ENCODE assay signal across 8 cellular contexts in genomic region chr16:87702325-87702811, GRCh38.
DNase-seq lines count a peak whose midpoint lies in the region; ATAC-seq, FAIRE-seq and TF ChIP-seq lines count a peak whose summit lies in the region.

No MANE protein-coding gene starts in this region.

- H3K79me2 ChIP-seq in HepG2 (ENCODE audit: insufficient read depth, low read length), result no peaks in the 10 kb centered on the region

- peaks cover 0 to 49% (median 4%) of the 10 kb centered on the region in 3 donors for H3K36me3 Mint-ChIP-seq in CD8-positive, alpha-beta memory T cell
- H3K36me3 Mint-ChIP-seq in activated naive CD8-positive, alpha-beta T cell treated with anti-CD3 and anti-CD28 coated beads for 36 hours, result peaks cover 16% of the 10 kb centered on the region

- CTCF ChIA-PET in CD8-positive, alpha-beta memory T cell (lab: Charles Lee), result interaction anchor here (1.0 to 2.0 kb wide), 3 partner anchors 66 to 67 kb away, joined by 3 to 5 read pairs (median 4); no protein-coding TSS in a partner anchor
- CTCF ChIA-PET in HepG2 (lab: Yijun Ruan, JAX; ENCODE audit: low intra/inter-chr PET ratio, low total read pairs), result no interaction called here

- peak overlapping the region in 6 of 7 donors; percentile 5 to 61 (median 38) for H3K4me3 Mint-ChIP-seq in CD8-positive, alpha-beta memory T cell
- no peak overlapping the region for H3K4me3 Mint-ChIP-seq in activated naive CD8-positive, alpha-beta T cell treated with anti-CD3 and anti-CD28 coated beads for 36 hours

- DNase-seq in CD8-positive, alpha-beta memory T cell, result peak in 1 of 5 donors; percentile 27
- DNase-seq in activated naive CD8-positive, alpha-beta T cell treated with anti-CD3 and anti-CD28 coated beads for 36 hours, result peak; percentile 56
- DNase-seq in HepG2 (ENCODE audit: low spot score) (peak; percentile 19), cerebellar nuclear complex (lab: John Stamatoyannopoulos, UW) (no peak), lower leg skin (ENCODE audit: low spot score in 2 of 2) (no peak), NCI-H748 treated with DMSO at 0.1 percent for 48 hours (lab: John Stamatoyannopoulos, UW) (no peak)

- TF ChIP-seq RAD21 in HepG2 (CRISPR knock-in tag; IDR thresholded peaks at IDR 0.05), result no peak

- ATAC-seq in GM21423 (IDR thresholded peaks at IDR 0.05; ENCODE audit: unreplicated experiment) (peak; percentile 56), HepG2 (peak; percentile 41)

- H4K20me1 ChIP-seq in HepG2 (ENCODE audit: insufficient read depth, low read length), result peaks cover 20% of the 10 kb centered on the region

- H3K9me3 Mint-ChIP-seq in CD8-positive, alpha-beta memory T cell, result no peaks in the 10 kb centered on the region
- H3K9me3 Mint-ChIP-seq in activated naive CD8-positive, alpha-beta T cell treated with anti-CD3 and anti-CD28 coated beads for 36 hours, result no peaks in the 10 kb centered on the region

- no peaks in the 10 kb centered on the region for H3K27me3 ChIP-seq in CD8-positive, alpha-beta memory T cell (ENCODE audit: insufficient read depth, low read length, poor library complexity, severe bottlenecking)
- H3K27me3 ChIP-seq in HepG2 (ENCODE audit: control insufficient read depth in 1 of 2, insufficient read depth in 2 of 2, low read length in 2 of 2), result no peaks in the 10 kb centered on the region

- no peak overlapping the region for H3K4me3 ChIP-seq in CD8-positive, alpha-beta memory T cell (ENCODE audit: low read length)
- H3K4me3 ChIP-seq in HepG2 (replicated peaks in 1 of 3; ENCODE audit: insufficient read depth in 1 of 3, low read depth in 2 of 3, low read length in 3 of 3) (no peak overlapping the region), lower leg skin (ENCODE audit: low read depth, poor library complexity, severe bottlenecking) (no peak overlapping the region)

- H3K4me1 Mint-ChIP-seq in CD8-positive, alpha-beta memory T cell, result peaks cover 38 to 67% (median 42%) of the 10 kb centered on the region in 3 donors
- H3K4me1 Mint-ChIP-seq in activated naive CD8-positive, alpha-beta T cell treated with anti-CD3 and anti-CD28 coated beads for 36 hours, result peaks cover 27% of the 10 kb centered on the region

- H2AFZ ChIP-seq in HepG2 (ENCODE audit: low read length), result no peak overlapping the region

- TF ChIP-seq EP300 in HepG2 (IDR thresholded peaks at IDR 0.05; ENCODE audit: low read depth in 2 of 2, low read length in 2 of 2) (no peak), HepG2 (CRISPR knock-in tag; IDR thresholded peaks at IDR 0.05; ENCODE audit: borderline replicate concordance) (no peak)

- no peaks in the 10 kb centered on the region for H3K27me3 Mint-ChIP-seq in CD8-positive, alpha-beta memory T cell
- no peaks in the 10 kb centered on the region for H3K27me3 Mint-ChIP-seq in activated naive CD8-positive, alpha-beta T cell treated with anti-CD3 and anti-CD28 coated beads for 36 hours

- no peak overlapping the region for H3K4me2 ChIP-seq in HepG2 (ENCODE audit: low read depth, low read length)

- no peak overlapping the region for H3K27ac ChIP-seq in CD8-positive, alpha-beta memory T cell (ENCODE audit: low read depth, low read length)
- no peak overlapping the region for H3K27ac ChIP-seq in HepG2 (ENCODE audit: extremely low read length, insufficient read depth, low read length)

- intact Hi-C loops in HepG2 (cut with micrococcal nuclease; ENCODE audit: unreplicated experiment), result no loop called here
- intact Hi-C loops in lower leg skin (cut with DNase I; ENCODE audit: low total_unique reads), result no loop called here

- H3K9ac ChIP-seq in HepG2 (ENCODE audit: insufficient read depth, low read depth, low read length), result no peak overlapping the region

- peak overlapping the region; percentile 51 to 92 (median 64) for H3K27ac Mint-ChIP-seq in CD8-positive, alpha-beta memory T cell
- peak overlapping the region; percentile 76 for H3K27ac Mint-ChIP-seq in activated naive CD8-positive, alpha-beta T cell treated with anti-CD3 and anti-CD28 coated beads for 36 hours

- peaks cover 43% of the 10 kb centered on the region for H3K4me1 ChIP-seq in CD8-positive, alpha-beta memory T cell (ENCODE audit: insufficient read depth, low read length)
- H3K4me1 ChIP-seq in HepG2 (ENCODE audit: insufficient read depth, low read length), result peaks cover 20% of the 10 kb centered on the region

- no peak for FAIRE-seq in HepG2 (lab: Jason Lieb, UNC)

- 71% methylated on average over 12 of the region's 19 CpGs for WGBS in HepG2 (ENCODE audit: low lambda C conversion rate)
- WGBS in lower leg skin, 2 donors, result 57 to 67% methylated on average over 19 of the region's 19 CpGs

- TF ChIP-seq CTCF in LNCAP (IDR thresholded peaks at IDR 0.05), result peak; percentile 56
- peak; percentile 56 for TF ChIP-seq CTCF in HepG2 (CRISPR knock-in tag; IDR thresholded peaks at IDR 0.05)
- no peak for TF ChIP-seq CTCF in lower leg skin (IDR thresholded peaks at IDR 0.05)

- in situ Hi-C loops in HepG2 (cut with HindIII; ENCODE audit: extremely low pct_ligation_motif_present, low pct_unique_long_range_greater_than_20kb), result no loop called here

- BruUV-seq in HepG2 (replicated peaks; lab: Mats Ljungman, UMichigan), result TSS peak; percentile 34

- no peak for TF ChIP-seq POLR2A in HepG2 (IDR thresholded peaks at IDR 0.05; ENCODE audit: insufficient read depth in 1 of 2, low read depth in 2 of 2, low read length in 2 of 2)
- TF ChIP-seq POLR2A in lower leg skin (IDR thresholded peaks at IDR 0.05), result no peak

- H3K36me3 ChIP-seq in CD8-positive, alpha-beta memory T cell (ENCODE audit: insufficient read depth, low read length), result peaks cover 13% of the 10 kb centered on the region
- H3K36me3 ChIP-seq in HepG2 (replicated peaks in 1 of 2; ENCODE audit: control insufficient read depth in 1 of 2, insufficient read depth in 2 of 2, low read length in 2 of 2), result peaks cover 34 to 38% of the 10 kb centered on the region in 2 experiments

- H3K9me3 ChIP-seq in CD8-positive, alpha-beta memory T cell (ENCODE audit: low read length), result no peaks in the 10 kb centered on the region
- H3K9me3 ChIP-seq in HepG2 (ENCODE audit: low read length), result no peaks in the 10 kb centered on the region

- POLR2A ChIA-PET in CD8-positive, alpha-beta memory T cell (lab: Charles Lee), result interaction anchor here (1.0 kb wide), 1 partner anchor 64 kb away, joined by 3 read pairs; the partner anchor contains the start of gene KLHDC4
- POLR2A ChIA-PET in HepG2 (lab: Yijun Ruan, JAX), result no interaction called here

TF ChIP-seq in HepG2, 621 proteins besides CTCF, POLR2A, EP300 and RAD21:
- no peak for TF ChIP-seq MAFK (conservative IDR thresholded peaks at IDR 0.05 in 1 of 2, IDR thresholded peaks at IDR 0.05 in 1 of 2; ENCODE audit: low read length in 2 of 2)
- peak; percentile 23 for TF ChIP-seq HNRNPLL (IDR thresholded peaks at IDR 0.05; ENCODE audit: low read depth, low read length, poor library complexity, severe bottlenecking)

Comparison
In these comparisons a context has a peak if more than half of its experiments do, and no peak if none do; other contexts are left out.
1. DNase-seq: peak in activated naive CD8-positive, alpha-beta T cell treated with anti-CD3 and anti-CD28 coated beads for 36 hours (single experiment) and HepG2 (single experiment); none in cerebellar nuclear complex (0 of 2), lower leg skin (0 of 2) and NCI-H748 treated with DMSO at 0.1 percent for 48 hours (single experiment).
2. CTCF ChIP-seq: peak in LNCAP (single experiment) and HepG2 (single experiment); none in lower leg skin (0 of 3).